ENCODE assay signal across 8 cellular contexts in the genomic region with DNA sequence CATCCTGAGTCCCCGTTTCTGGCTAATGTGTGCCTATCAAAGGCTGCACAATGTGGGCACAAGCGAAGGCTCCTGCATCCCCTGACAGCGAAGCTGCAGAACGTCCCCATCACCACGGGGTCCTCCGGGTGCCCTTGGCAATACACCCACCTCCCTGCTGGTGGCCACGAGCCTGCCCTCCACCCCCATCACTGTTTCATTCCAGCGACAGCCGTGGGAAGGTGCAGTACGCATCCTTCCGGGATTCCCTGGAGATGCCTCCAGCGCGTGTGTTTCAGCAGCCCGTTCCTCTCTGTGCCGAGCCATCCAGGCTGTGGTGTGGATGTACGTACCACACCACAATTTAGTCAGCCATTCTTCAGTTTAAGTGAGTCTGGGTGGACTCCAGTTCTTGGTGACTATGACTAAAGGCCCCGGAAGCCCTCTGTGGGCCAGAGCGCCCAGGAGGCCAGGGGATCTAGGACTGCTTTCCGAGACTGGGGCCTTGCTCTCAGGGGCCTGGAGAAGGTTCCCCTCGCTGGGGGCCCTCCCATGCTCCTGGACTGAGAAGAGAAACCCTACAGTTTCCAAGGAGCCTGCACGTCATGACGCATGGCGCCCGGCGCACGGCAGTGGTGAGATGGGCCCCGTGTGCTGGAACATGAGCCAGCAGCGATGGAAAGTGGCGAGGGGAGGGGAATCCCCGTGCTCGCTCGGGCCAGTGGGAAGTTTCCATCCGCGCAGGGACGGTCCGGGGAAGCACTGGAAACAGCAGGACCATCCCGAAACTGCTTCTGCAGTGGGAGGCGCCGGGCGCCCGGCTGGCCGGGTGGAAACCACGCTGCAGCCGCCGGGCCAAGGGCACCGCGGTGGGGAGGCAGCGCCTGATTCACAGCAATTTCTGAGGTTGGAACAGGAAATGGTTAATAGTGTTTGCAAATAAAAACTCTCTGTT. TPM values are rescaled to one million over a fixed set of nuclear protein-coding genes. Genes with fewer than 3 reads are reported as not detected.
A peak's percentile ranks its signal among the peaks of the same experiment; 100 is the strongest.
DNase-seq lines count a peak whose midpoint lies in the region; ATAC-seq and TF ChIP-seq lines count a peak whose summit lies in the region.

No MANE protein-coding gene starts in this region.

- H3K4me1 ChIP-seq in adipocyte (ENCODE audit: control insufficient read depth, insufficient read depth, low read length) (peaks cover 15% of the 10 kb centered on the region), spleen (peaks cover 7 to 75% (median 52%) of the 10 kb centered on the region in 6 donors)

- no peak for ATAC-seq in GM19035 (IDR thresholded peaks at IDR 0.05; ENCODE audit: unreplicated experiment)
- no peak for ATAC-seq in GM18502 (IDR thresholded peaks at IDR 0.05; ENCODE audit: poor library complexity, unreplicated experiment)

- H3K9ac ChIP-seq in adipocyte (ENCODE audit: low read length), result no peak overlapping the region

- intact Hi-C loops in spleen (cut with DNase I; ENCODE audit: low total_unique reads), result no loop called here

- no peak for TF ChIP-seq CTCF in spleen (IDR thresholded peaks at IDR 0.05 in 8 of 11, conservative IDR thresholded peaks at IDR 0.05 in 3 of 11)

- H3K4me3 ChIP-seq in adipocyte (ENCODE audit: low read length) (peak overlapping the region; percentile 14), spleen (peak overlapping the region in 3 of 8 donors; percentile 19 to 62 (median 20))

- no peaks in the 10 kb centered on the region for H3K36me3 ChIP-seq in adipocyte (ENCODE audit: control insufficient read depth, insufficient read depth, low read length, severe bottlenecking)
- H3K36me3 ChIP-seq in spleen, result no peaks in the 10 kb centered on the region

- DNase-seq in D341Med (ENCODE audit: low spot score) (peak; percentile 14), NCI-H226 (peak; percentile 34), adipocyte (ENCODE audit: low read depth) (peak; percentile 54), spleen (no peak), NCI-H526 (lab: John Stamatoyannopoulos, UW) (no peak), erythroblast (lab: John Stamatoyannopoulos, UW) (no peak)

- 32 to 45% (median 38%) methylated on average over 38 to 48 of the region's 48 CpGs for WGBS in spleen, 5 donors

- H3K27me3 ChIP-seq in adipocyte (replicated peaks; ENCODE audit: control insufficient read depth, insufficient read depth, low read length) (peaks cover 49% of the 10 kb centered on the region), spleen (replicated peaks in 1 of 7) (peaks cover 0 to 89% (median 35%) of the 10 kb centered on the region in 7 donors)

- H3K9me3 ChIP-seq in adipocyte (ENCODE audit: control insufficient read depth, low read length) (no peaks in the 10 kb centered on the region), spleen (no peaks in the 10 kb centered on the region)

- TF ChIP-seq POLR2A in spleen (IDR thresholded peaks at IDR 0.05), result no peak
- TF ChIP-seq POLR2A in erythroblast (IDR thresholded peaks at IDR 0.05; ENCODE audit: low read length), result no peak

- H3K27ac ChIP-seq in spleen, result peak overlapping the region in 5 of 8 donors; percentile 24 to 85 (median 59)

RNA-seq across cellular contexts. Expression of a gene that starts 4.6 kb away (rescaled TPM):
- total RNA-seq in spleen, result 1 to 10 TPM; 3.1 to 7.9 (median 5.4) TPM
- polyA plus RNA-seq in spleen, result 1 to 10 TPM; 2.7 to 7.3 (median 5.2) TPM

RNA-seq across cellular contexts. Expression of a gene that starts 6.2 kb away (rescaled TPM):
- total RNA-seq in spleen, result 1 to 10 TPM in 4 of 7 donors, under 1 TPM in 3; 0.34 to 2.2 (median 1.0) TPM
- polyA plus RNA-seq in spleen, result under 1 TPM; 0.39 to 0.93 (median 0.49) TPM

RNA-seq across cellular contexts. Expression of a gene that starts 54.3 kb away (rescaled TPM):
- total RNA-seq in spleen, result 1 to 10 TPM in 2 of 7 donors, under 1 TPM in 2, not detected in 3; 0.32 to 1.9 (median 0.85) TPM
- under 1 TPM; 0.04 to 0.22 (median 0.08) TPM for polyA plus RNA-seq in spleen

Comparison
In these comparisons a context has a peak if more than half of its experiments do, and no peak if none do; other contexts are left out.
1. DNase-seq: peak in D341Med (single experiment), NCI-H226 (single experiment) and adipocyte (single experiment); none in spleen (single experiment), NCI-H526 (0 of 2) and erythroblast (0 of 2).